ENCODE assay signal across 8 cellular contexts in genomic region chr17:64448665-64449512, GRCh38. TPM values are rescaled to one million over a fixed set of nuclear protein-coding genes. Genes with fewer than 3 reads are reported as not detected.
A peak's percentile ranks its signal among the peaks of the same experiment; 100 is the strongest.
DNase-seq lines count a peak whose midpoint lies in the region; ATAC-seq and TF ChIP-seq lines count a peak whose summit lies in the region.

A gene with protein sequence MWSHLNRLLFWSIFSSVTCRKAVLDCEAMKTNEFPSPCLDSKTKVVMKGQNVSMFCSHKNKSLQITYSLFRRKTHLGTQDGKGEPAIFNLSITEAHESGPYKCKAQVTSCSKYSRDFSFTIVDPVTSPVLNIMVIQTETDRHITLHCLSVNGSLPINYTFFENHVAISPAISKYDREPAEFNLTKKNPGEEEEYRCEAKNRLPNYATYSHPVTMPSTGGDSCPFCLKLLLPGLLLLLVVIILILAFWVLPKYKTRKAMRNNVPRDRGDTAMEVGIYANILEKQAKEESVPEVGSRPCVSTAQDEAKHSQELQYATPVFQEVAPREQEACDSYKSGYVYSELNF (plus strand): TSS chr17:64449115. CDS start chr17:64449169, 54 bp downstream.

- H3K36me3 ChIP-seq in adipocyte (ENCODE audit: control insufficient read depth, insufficient read depth, low read length, severe bottlenecking) (no peaks in the 10 kb centered on the region), tibial artery (no peaks in the 10 kb centered on the region)

- H3K27ac ChIP-seq in tibial artery: no peak within 1 kb of the TSS

- no peaks in the 10 kb centered on the region for H3K9me3 Mint-ChIP-seq in activated naive CD4-positive, alpha-beta T cell treated with anti-CD3 and anti-CD28 coated beads, Interleukin-2, amount 50 U/mL, for 72 hours
- H3K9me3 Mint-ChIP-seq in activated CD4-positive, alpha-beta T cell treated with anti-CD3 and anti-CD28 coated beads for 36 hours (ENCODE audit: low read depth): no peaks in the 10 kb centered on the region

- POLR2A ChIA-PET in activated CD4-positive, alpha-beta T cell treated with anti-CD3 and anti-CD28 coated beads for 36 hours (lab: Charles Lee): no interaction called here

- H3K4me1 ChIP-seq in adipocyte (ENCODE audit: control insufficient read depth, insufficient read depth, low read length) (peaks cover 15% of the 10 kb centered on the region), tibial artery (no peaks in the 10 kb centered on the region)

- intact Hi-C loops in tibial artery (cut with DNase I; ENCODE audit: low total_unique reads): no loop called here
- intact Hi-C loops in activated CD4-positive, alpha-beta T cell treated with anti-CD3 and anti-CD28 coated beads for 36 hours (cut with DNase I, micrococcal nuclease): no loop called here

- no peaks in the 10 kb centered on the region for H3K27me3 ChIP-seq in adipocyte (replicated peaks; ENCODE audit: control insufficient read depth, insufficient read depth, low read length)
- no peaks in the 10 kb centered on the region for H3K27me3 ChIP-seq in tibial artery

- H3K4me3 Mint-ChIP-seq in activated CD4-positive, alpha-beta T cell treated with anti-CD3 and anti-CD28 coated beads for 36 hours: no peak within 1 kb of the TSS

- H3K4me1 Mint-ChIP-seq in activated CD4-positive, alpha-beta T cell treated with anti-CD3 and anti-CD28 coated beads for 36 hours: peaks cover 9% of the 10 kb centered on the region

- H3K9ac ChIP-seq in adipocyte (ENCODE audit: low read length): peak within 1 kb of the TSS; percentile 43

- H3K9me3 ChIP-seq in adipocyte (ENCODE audit: control insufficient read depth, low read length) (no peaks in the 10 kb centered on the region), tibial artery (no peaks in the 10 kb centered on the region)

- peak; percentile 76 for DNase-seq in EH (ENCODE audit: low read depth)
- DNase-seq in HT-29 (ENCODE audit: low spot score): peak; percentile 81
- DNase-seq in adipocyte (ENCODE audit: low read depth): peak; percentile 79
- peak; percentile 98 for DNase-seq in iris pigment epithelial cell (ENCODE audit: low read depth)
- DNase-seq in tibial artery: peak; percentile 48 to 66
- no peak for DNase-seq in activated naive CD4-positive, alpha-beta T cell treated with anti-CD3 and anti-CD28 coated beads, Interleukin-2, amount 50 U/mL, for 72 hours (ENCODE audit: low spot score in 2 of 2)
- no peak for DNase-seq in activated CD4-positive, alpha-beta T cell treated with anti-CD3 and anti-CD28 coated beads for 36 hours

- peak within 1 kb of the TSS in 1 of 2 donors; percentile 66 for H3K27ac Mint-ChIP-seq in activated naive CD4-positive, alpha-beta T cell treated with anti-CD3 and anti-CD28 coated beads, Interleukin-2, amount 50 U/mL, for 72 hours
- H3K27ac Mint-ChIP-seq in activated CD4-positive, alpha-beta T cell treated with anti-CD3 and anti-CD28 coated beads for 36 hours: no peak within 1 kb of the TSS

- no peaks in the 10 kb centered on the region for H3K36me3 Mint-ChIP-seq in activated naive CD4-positive, alpha-beta T cell treated with anti-CD3 and anti-CD28 coated beads, Interleukin-2, amount 50 U/mL, for 72 hours
- H3K36me3 Mint-ChIP-seq in activated CD4-positive, alpha-beta T cell treated with anti-CD3 and anti-CD28 coated beads for 36 hours (ENCODE audit: low read depth): no peaks in the 10 kb centered on the region

- CTCF ChIA-PET in activated CD4-positive, alpha-beta T cell treated with anti-CD3 and anti-CD28 coated beads for 36 hours (lab: Charles Lee): interaction anchor here (0.6 to 0.7 kb wide), 3 partner anchors 19 to 164 kb away, joined by 3 to 8 read pairs (median 3); no protein-coding TSS in a partner anchor

- H3K4me3 ChIP-seq in adipocyte (ENCODE audit: low read length) (peak within 1 kb of the TSS; percentile 61), tibial artery (no peak within 1 kb of the TSS)

- TF ChIP-seq CTCF in tibial artery (IDR thresholded peaks at IDR 0.05): no peak

- H3K27me3 Mint-ChIP-seq in activated CD4-positive, alpha-beta T cell treated with anti-CD3 and anti-CD28 coated beads for 36 hours: no peaks in the 10 kb centered on the region

- no peak for ATAC-seq in activated naive CD4-positive, alpha-beta T cell treated with anti-CD3 and anti-CD28 coated beads, Interleukin-2, amount 50 U/mL, for 72 hours
- ATAC-seq in activated CD4-positive, alpha-beta T cell treated with anti-CD3 and anti-CD28 coated beads for 36 hours: no peak
- ATAC-seq in GM18502 (IDR thresholded peaks at IDR 0.05; ENCODE audit: poor library complexity, unreplicated experiment): no peak

RNA-seq across cellular contexts. Expression of the gene that starts here (rescaled TPM):
- 0.71 and 2.5 TPM in 2 replicates for total RNA-seq in HT-29 (2014; rRNA removed; shearing (Covaris generic))
- total RNA-seq in activated naive CD4-positive, alpha-beta T cell treated with anti-CD3 and anti-CD28 coated beads, Interleukin-2, amount 50 U/mL, for 72 hours: under 1 TPM in 1 of 2 donors, not detected in 1; 0.64 TPM
- under 1 TPM in 1 of 2 experiments, not detected in 1; 0.30 TPM for total RNA-seq in activated CD4-positive, alpha-beta T cell treated with anti-CD3 and anti-CD28 coated beads for 36 hours

Comparison
In these comparisons a context has a peak if more than half of its experiments do, and no peak if none do; other contexts are left out.
1. DNase-seq: peak in EH (single experiment), HT-29 (single experiment), adipocyte (single experiment), iris pigment epithelial cell (single experiment) and tibial artery (2 of 2); none in activated naive CD4-positive, alpha-beta T cell treated with anti-CD3 and anti-CD28 coated beads, Interleukin-2, amount 50 U/mL, for 72 hours (0 of 2) and activated CD4-positive, alpha-beta T cell treated with anti-CD3 and anti-CD28 coated beads for 36 hours (single experiment).